ENCODE assay signal across 8 cellular contexts in genomic region chr11:111565111-111565720, GRCh38. TPM values are rescaled to one million over a fixed set of nuclear protein-coding genes. Genes with fewer than 3 reads are reported as not detected.
DNase-seq lines count a peak whose midpoint lies in the region; ATAC-seq and TF ChIP-seq lines count a peak whose summit lies in the region.

No MANE protein-coding gene starts in this region.

- H3K9me3 Mint-ChIP-seq in activated CD4-positive, alpha-beta memory T cell treated with anti-CD3 and anti-CD28 coated beads for 36 hours, result no peaks in the 10 kb centered on the region

- DNase-seq in BJ (ENCODE audit: low read depth), result no peak
- DNase-seq in HEK293T (ENCODE audit: extremely low spot score), result peak; percentile 71
- peak; percentile 14 for DNase-seq in NCI-H82 treated with DMSO at 0.1 percent for 48 hours (lab: John Stamatoyannopoulos, UW; ENCODE audit: unreplicated experiment)
- peak; percentile 70 for DNase-seq in activated CD4-positive, alpha-beta memory T cell treated with anti-CD3 and anti-CD28 coated beads for 36 hours
- peak; percentile 50 for DNase-seq in effector CD4-positive, alpha-beta T cell
- peak; percentile 67 to 86 for DNase-seq in lung microvascular endothelial cell (ENCODE audit: low read depth in 2 of 2)
- DNase-seq in stimulated activated naive CD4-positive, alpha-beta T cell treated with Interleukin-2 at 50 U/mL for 16 hours (lab: John Stamatoyannopoulos, UW), result peak; percentile 45

- H3K36me3 ChIP-seq in BJ (ENCODE audit: control insufficient read depth, insufficient read depth, low read length), result peaks cover 1% of the 10 kb centered on the region; the same call in 1 of the 2 replicates

- CTCF ChIA-PET in BJ (lab: Yijun Ruan, JAX) (interaction anchor here (0.8 to 5.9 kb wide), 6 partner anchors 12 to 274 kb away, joined by 3 to 52 read pairs (median 7); no protein-coding TSS in a partner anchor), HEK293T (lab: Yijun Ruan, JAX) (interaction anchor here (0.5 kb wide), 1 partner anchor 283 kb away, joined by 3 read pairs; no protein-coding TSS in a partner anchor)
- CTCF ChIA-PET in activated CD4-positive, alpha-beta memory T cell treated with anti-CD3 and anti-CD28 coated beads for 36 hours (lab: Charles Lee), result interaction anchor here (0.9 to 2.8 kb wide), 5 partner anchors 26 to 715 kb away, joined by 3 to 25 read pairs (median 7); no protein-coding TSS in a partner anchor

- H3K4me3 Mint-ChIP-seq in activated CD4-positive, alpha-beta memory T cell treated with anti-CD3 and anti-CD28 coated beads for 36 hours, result no peak overlapping the region

- intact Hi-C loops in activated CD4-positive, alpha-beta memory T cell treated with anti-CD3 and anti-CD28 coated beads for 36 hours (cut with micrococcal nuclease), result loop anchor here (1.0 to 2.0 kb wide), 6 partner anchors 22 to 276 kb away; partner anchors contain the start of genes PPP2R1B and SIK2

- no peaks in the 10 kb centered on the region for H3K36me3 Mint-ChIP-seq in activated CD4-positive, alpha-beta memory T cell treated with anti-CD3 and anti-CD28 coated beads for 36 hours

- ATAC-seq in HG02981 (IDR thresholded peaks at IDR 0.05; ENCODE audit: unreplicated experiment), result no peak

- TF ChIP-seq CTCF in BJ (IDR thresholded peaks at IDR 0.05; ENCODE audit: insufficient read depth, low read depth, low read length), result peak; percentile 84

- H3K27me3 Mint-ChIP-seq in activated CD4-positive, alpha-beta memory T cell treated with anti-CD3 and anti-CD28 coated beads for 36 hours, result no peaks in the 10 kb centered on the region

- no peaks in the 10 kb centered on the region for H3K27me3 ChIP-seq in BJ (ENCODE audit: control insufficient read depth, insufficient read depth, low read length)

- H3K27ac Mint-ChIP-seq in activated CD4-positive, alpha-beta memory T cell treated with anti-CD3 and anti-CD28 coated beads for 36 hours, result no peak overlapping the region

- H3K4me1 Mint-ChIP-seq in activated CD4-positive, alpha-beta memory T cell treated with anti-CD3 and anti-CD28 coated beads for 36 hours (ENCODE audit: low read depth), result no peaks in the 10 kb centered on the region

- POLR2A ChIA-PET in BJ (lab: Charles Lee) (no interaction called here), HEK293T (lab: Yijun Ruan, JAX) (no interaction called here)
- POLR2A ChIA-PET in activated CD4-positive, alpha-beta memory T cell treated with anti-CD3 and anti-CD28 coated beads for 36 hours (lab: Charles Lee), result no interaction called here

- H3K4me3 ChIP-seq in BJ (ENCODE audit: low read depth, low read length), result no peak overlapping the region

TF ChIP-seq in HEK293T, 16 proteins besides CTCF, POLR2A, EP300 and RAD21:
- no peak for TF ChIP-seq L3MBTL2 (conservative IDR thresholded peaks at IDR 0.05)
- TF ChIP-seq SP1 (IDR thresholded peaks at IDR 0.05), result no peak

RNA-seq across cellular contexts. Expression of gene LAYN, which starts 24.7 kb away (rescaled TPM):
- 253 and 302 TPM in 2 replicates for polyA plus RNA-seq in BJ (2011; rRNA removed)
- 109 and 185 TPM in 2 replicates for polyA minus RNA-seq in BJ (2011; rRNA and poly(A)+ RNA removed)
- under 1 TPM; 0.19 to 0.26 TPM for total RNA-seq in activated CD4-positive, alpha-beta memory T cell treated with anti-CD3 and anti-CD28 coated beads for 36 hours
- total RNA-seq in lung microvascular endothelial cell, result 75.2 and 143 TPM in 2 replicates

RNA-seq across cellular contexts. Expression of gene SIK2, which starts 37.0 kb away (rescaled TPM):
- polyA plus RNA-seq in BJ (2011; rRNA removed), result 17.6 and 24.2 TPM in 2 replicates
- 19.9 and 20.6 TPM in 2 replicates for polyA minus RNA-seq in BJ (2011; rRNA and poly(A)+ RNA removed)
- total RNA-seq in activated CD4-positive, alpha-beta memory T cell treated with anti-CD3 and anti-CD28 coated beads for 36 hours, result 1 to 10 TPM; 4.6 to 6.2 TPM
- 6.8 and 9.9 TPM in 2 replicates for total RNA-seq in lung microvascular endothelial cell

RNA-seq across cellular contexts. Expression of gene HOATZ, which starts 50.6 kb away (rescaled TPM):
- polyA plus RNA-seq in BJ (2011; rRNA removed), result not detected in 2 replicates
- polyA minus RNA-seq in BJ (2011; rRNA and poly(A)+ RNA removed), result not detected in 2 replicates
- not detected for total RNA-seq in activated CD4-positive, alpha-beta memory T cell treated with anti-CD3 and anti-CD28 coated beads for 36 hours
- not detected in 2 replicates for total RNA-seq in lung microvascular endothelial cell

RNA-seq across cellular contexts. Expression of gene BTG4, which starts 53.0 kb away (rescaled TPM):
- 0.11 TPM in 1 of 2 replicates, not detected in the other for polyA plus RNA-seq in BJ (2011; rRNA removed)
- not detected in 2 replicates for polyA minus RNA-seq in BJ (2011; rRNA and poly(A)+ RNA removed)
- total RNA-seq in activated CD4-positive, alpha-beta memory T cell treated with anti-CD3 and anti-CD28 coated beads for 36 hours, result not detected
- total RNA-seq in lung microvascular endothelial cell, result not detected in 2 replicates

Comparison
In these comparisons a context has a peak if more than half of its experiments do, and no peak if none do; other contexts are left out.
1. RNA of gene LAYN, which starts 24.7 kb away (total RNA-seq): 75.2 to 143 TPM in lung microvascular endothelial cell; 0.19 to 0.26 TPM in activated CD4-positive, alpha-beta memory T cell treated with anti-CD3 and anti-CD28 coated beads for 36 hours; every median in the first group is over 10 times any median in the second.